ENCODE assay signal across 33 cellular contexts in genomic region chr2:71908798-71909197, GRCh38.
"Had no signal": no experiment of that assay in that cellular context is flagged by ENCODE, and none has a peak within 500 bp of the region (broad histone marks: within the 10 kb centered on the region; RNA-seq: fewer than 3 reads in every experiment).

No MANE protein-coding gene starts in this region.

- H3K9ac ChIP-seq: parathyroid adenoma had no signal

- H2AFZ ChIP-seq: parathyroid adenoma had no signal

- H3K27ac Mint-ChIP-seq: naive thymus-derived CD8-positive, alpha-beta T cell; natural killer cell treated with Interleukin-12 subunit alpha and Interleukin-12 subunit beta and Interleukin-15 and Interleukin-18, amount 100 ng/mL, for 72 hours; nephron progenitor cell; progenitor cell of endocrine pancreas; stimulated activated memory B cell treated with anti-CD40 and anti-IgM and Interleukin-4, amounts not matched to agents 10 μg/mL and 1 μg/mL and 100 μg/mL, for 72 hours; stimulated activated naive CD8-positive, alpha-beta T cell treated with anti-CD3 and anti-CD28 coated beads, Interleukin-15, amount 100 ng/mL, for 72 hours; type B pancreatic cell had no signal

- H3K79me2 ChIP-seq: parathyroid adenoma had no signal

- H3K4me1 Mint-ChIP-seq: naive thymus-derived CD8-positive, alpha-beta T cell; nephron progenitor cell; neural crest cell; stimulated activated memory B cell treated with anti-CD40 and anti-IgM and Interleukin-4, amounts not matched to agents 10 μg/mL and 1 μg/mL and 100 μg/mL, for 72 hours; stimulated activated naive CD8-positive, alpha-beta T cell treated with anti-CD3 and anti-CD28 coated beads, Interleukin-15, amount 100 ng/mL, for 72 hours had no signal

- H3K36me3 Mint-ChIP-seq: natural killer cell treated with Interleukin-12 subunit alpha and Interleukin-12 subunit beta and Interleukin-15 and Interleukin-18, amount 100 ng/mL, for 72 hours; stimulated activated memory B cell treated with anti-CD40 and anti-IgM and Interleukin-4, amounts not matched to agents 10 μg/mL and 1 μg/mL and 100 μg/mL, for 72 hours; type B pancreatic cell had no signal

- ATAC-seq: naive thymus-derived CD8-positive, alpha-beta T cell; natural killer cell treated with Interleukin-12 subunit alpha and Interleukin-12 subunit beta and Interleukin-15 and Interleukin-18, amount 100 ng/mL, for 72 hours; psoas muscle; right cardiac atrium; sciatic nerve; stimulated activated memory B cell treated with anti-CD40 and anti-IgM and Interleukin-4, amounts not matched to agents 10 μg/mL and 1 μg/mL and 100 μg/mL, for 72 hours; stimulated activated naive CD8-positive, alpha-beta T cell treated with anti-CD3 and anti-CD28 coated beads, Interleukin-15, amount 100 ng/mL, for 72 hours; stimulated activated naive CD8-positive, alpha-beta T cell treated with anti-CD3 and anti-CD28 coated beads, Interleukin-15, Interleukin-2, amounts not matched to agents 100 U/mL and 50 U/mL, for 24 hours; upper lobe of right lung had no signal

- H3K27me3 ChIP-seq: ovary, testis, upper lobe of right lung, uterus had no signal

- H3K4me1 ChIP-seq: parathyroid adenoma, psoas muscle, spleen, suprapubic skin, testis, tibial artery, transverse colon, upper lobe of right lung, uterus had no signal

- H3K4me3 ChIP-seq: ovary, psoas muscle, skin epidermis, smooth muscle cell, spleen, suprapubic skin, testis, tibial artery, transverse colon, upper lobe of right lung, uterus had no signal

- H3K9me3 ChIP-seq: neutrophil, ovary, psoas muscle, testis, upper lobe of right lung, uterus had no signal

- H3K4me3 Mint-ChIP-seq: naive thymus-derived CD8-positive, alpha-beta T cell; natural killer cell treated with Interleukin-12 subunit alpha and Interleukin-12 subunit beta and Interleukin-15 and Interleukin-18, amount 100 ng/mL, for 72 hours; nephron progenitor cell; neural crest cell; stimulated activated memory B cell treated with anti-CD40 and anti-IgM and Interleukin-4, amounts not matched to agents 10 μg/mL and 1 μg/mL and 100 μg/mL, for 72 hours; stimulated activated naive CD8-positive, alpha-beta T cell treated with anti-CD3 and anti-CD28 coated beads, Interleukin-15, amount 100 ng/mL, for 72 hours; type B pancreatic cell had no signal

- H3K27ac ChIP-seq: neutrophil, ovary, parathyroid adenoma, psoas muscle, skin epidermis, spleen, suprapubic skin, testis, tibial artery, transverse colon, upper lobe of right lung, uterus had no signal

- H3K36me3 ChIP-seq: neutrophil, ovary, spleen, suprapubic skin, tibial artery, transverse colon, upper lobe of right lung, uterus had no signal

- DNase-seq: naive thymus-derived CD8-positive, alpha-beta T cell; nephron progenitor cell; occipital lobe; ovary; posterior cingulate gyrus; psoas muscle; right cardiac atrium; spleen; stimulated activated CD4-positive, alpha-beta T cell treated with anti-CD3 and anti-CD28 coated beads, Interleukin-12 subunit alpha, Interleukin-12 subunit beta, amount 100 ng/mL, for 4 hours; stimulated activated CD4-positive, alpha-beta T cell treated with anti-CD3 and anti-CD28 coated beads, Interleukin-1b, Interleukin-23, amount 100 ng/mL, for 48 hours; stimulated activated CD4-positive, alpha-beta T cell treated with anti-CD3 and anti-CD28 coated beads, Interleukin-4, amount 100 ng/mL, for 1 hour; stimulated activated CD4-positive, alpha-beta T cell treated with anti-CD3 and anti-CD28 coated beads, Interleukin-4, amount 100 ng/mL, for 4 hours; stimulated activated CD8-positive, alpha-beta memory T cell treated with anti-CD3 and anti-CD28 coated beads, Interleukin-4, amount 100 ng/mL, for 48 hours; stimulated activated naive CD4-positive, alpha-beta T cell; stimulated activated naive CD8-positive, alpha-beta T cell treated with anti-CD3 and anti-CD28 coated beads, Interleukin-15, amount 100 ng/mL, for 72 hours; stimulated activated naive CD8-positive, alpha-beta T cell treated with anti-CD3 and anti-CD28 coated beads, Interleukin-15, Interleukin-2, amounts not matched to agents 100 U/mL and 50 U/mL, for 24 hours; substantia nigra; testis; tibial artery; transverse colon; upper lobe of right lung; uterus had no signal

- H3K4me2 ChIP-seq: smooth muscle cell had no signal
